ENCODE assay signal across 13 cellular contexts in genomic region chr9:108125541-108125940, GRCh38.
DNase-seq lines count a peak whose midpoint lies in the region; ATAC-seq and TF ChIP-seq lines count a peak whose summit lies in the region.
"Had no signal": no experiment of that assay in that cellular context is flagged by ENCODE, and none has a peak within 500 bp of the region (broad histone marks: within the 10 kb centered on the region; RNA-seq: fewer than 3 reads in every experiment).

No MANE protein-coding gene starts in this region.

- no peak for ATAC-seq in left ventricle myocardium superior
- ATAC-seq in heart left ventricle, result no peak
- no peak for ATAC-seq in omental fat pad (ENCODE audit: low FRiP score)
- no peak for ATAC-seq in GM19395 (IDR thresholded peaks at IDR 0.05; ENCODE audit: unreplicated experiment)

- peak; percentile 25 for DNase-seq in left ventricle myocardium superior
- no peak for DNase-seq in heart left ventricle
- peak; percentile 21 for DNase-seq in NCI-H69 (lab: John Stamatoyannopoulos, UW)
- DNase-seq in endodermal cell, result peak; percentile 70
- DNase-seq in omental fat pad (ENCODE audit: low spot score), result no peak
- DNase-seq in activated naive CD4-positive, alpha-beta T cell (lab: John Stamatoyannopoulos, UW), result no peak
- DNase-seq in NCI-H2081 treated with DMSO at 0.1 percent for 48 hours (lab: John Stamatoyannopoulos, UW), result no peak
- DNase-seq: activated gamma-delta T cell; CD4-positive, alpha-beta memory T cell; effector memory CD4-positive, alpha-beta T cell; IMR-90; NCI-H510A treated with DMSO at 0.1 percent for 48 hours had no signal

- peaks cover 6% of the 10 kb centered on the region for H3K27me3 Mint-ChIP-seq in endodermal cell (ENCODE audit: insufficient read depth)
- H3K27me3 Mint-ChIP-seq: CD4-positive, alpha-beta memory T cell had no signal

- H3K9ac ChIP-seq in endodermal cell (ENCODE audit: extremely low read depth, low read length, poor library complexity, severe bottlenecking), result no peak overlapping the region

- WGBS in heart left ventricle, 4 donors, result 87 to 90% (median 89%) methylated on average over 5 of the region's 5 CpGs
- WGBS in endodermal cell (ENCODE audit: insufficient coverage in 1 of 2, insufficient read length in 1 of 2), 2 experiments, result 93 to 94% methylated on average over 2 to 5 of the region's 5 CpGs

- no peaks in the 10 kb centered on the region for H3K4me1 Mint-ChIP-seq in endodermal cell
- H3K4me1 Mint-ChIP-seq: CD4-positive, alpha-beta memory T cell had no signal

- no peak overlapping the region for H3K27ac Mint-ChIP-seq in endodermal cell
- H3K27ac Mint-ChIP-seq: CD4-positive, alpha-beta memory T cell had no signal

- no peak overlapping the region for H3K4me3 ChIP-seq in heart left ventricle
- H3K4me3 ChIP-seq in endodermal cell (ENCODE audit: low read length), result no peak overlapping the region

- no peaks in the 10 kb centered on the region for H3K36me3 ChIP-seq in heart left ventricle
- H3K36me3 ChIP-seq in endodermal cell (ENCODE audit: control insufficient read depth, insufficient read depth, low read length), result no peaks in the 10 kb centered on the region

- intact Hi-C loops in left ventricle myocardium superior (cut with micrococcal nuclease) (no loop called here), heart left ventricle (cut with DNase I) (no loop called here)

- H3K27me3 ChIP-seq in heart left ventricle (no peaks in the 10 kb centered on the region), endodermal cell (ENCODE audit: control insufficient read depth, insufficient read depth, low read length, poor library complexity, severe bottlenecking) (no peaks in the 10 kb centered on the region)

- H3K4me3 Mint-ChIP-seq in endodermal cell, result no peak overlapping the region
- H3K4me3 Mint-ChIP-seq: CD4-positive, alpha-beta memory T cell had no signal

- TF ChIP-seq CTCF in heart left ventricle (IDR thresholded peaks at IDR 0.05) (peak in 6 of 12 donors; percentile 10 to 22 (median 20)), endodermal cell (conservative IDR thresholded peaks at IDR 0.05) (peak; percentile 81), omental fat pad (IDR thresholded peaks at IDR 0.05) (no peak)

- peaks cover 11% of the 10 kb centered on the region for H3K9me3 Mint-ChIP-seq in endodermal cell

- peaks cover 0 to 14% (median 0%) of the 10 kb centered on the region in 12 donors for H3K9me3 ChIP-seq in heart left ventricle
- H3K9me3 ChIP-seq in endodermal cell (ENCODE audit: control insufficient read depth, low read length), result peaks cover 8% of the 10 kb centered on the region

- H3K36me3 Mint-ChIP-seq in endodermal cell (ENCODE audit: low read depth), result no peaks in the 10 kb centered on the region
- H3K36me3 Mint-ChIP-seq: CD4-positive, alpha-beta memory T cell had no signal

- TF ChIP-seq POLR2A in heart left ventricle (IDR thresholded peaks at IDR 0.05), result no peak

- H3K27ac ChIP-seq in heart left ventricle (no peak overlapping the region), endodermal cell (ENCODE audit: low read depth, low read length) (no peak overlapping the region)

- no peaks in the 10 kb centered on the region for H3K4me1 ChIP-seq in heart left ventricle
- no peaks in the 10 kb centered on the region for H3K4me1 ChIP-seq in endodermal cell (ENCODE audit: control insufficient read depth, insufficient read depth, low read length)

Comparison
In these comparisons a context has a peak if more than half of its experiments do, and no peak if none do; other contexts are left out.
1. DNase-seq: peak in left ventricle myocardium superior (single experiment), NCI-H69 (single experiment) and endodermal cell (single experiment); none in heart left ventricle (0 of 5), omental fat pad (single experiment), activated naive CD4-positive, alpha-beta T cell (0 of 4) and NCI-H2081 treated with DMSO at 0.1 percent for 48 hours (single experiment).